ENCODE assay signal across 28 cellular contexts in the genomic region with DNA sequence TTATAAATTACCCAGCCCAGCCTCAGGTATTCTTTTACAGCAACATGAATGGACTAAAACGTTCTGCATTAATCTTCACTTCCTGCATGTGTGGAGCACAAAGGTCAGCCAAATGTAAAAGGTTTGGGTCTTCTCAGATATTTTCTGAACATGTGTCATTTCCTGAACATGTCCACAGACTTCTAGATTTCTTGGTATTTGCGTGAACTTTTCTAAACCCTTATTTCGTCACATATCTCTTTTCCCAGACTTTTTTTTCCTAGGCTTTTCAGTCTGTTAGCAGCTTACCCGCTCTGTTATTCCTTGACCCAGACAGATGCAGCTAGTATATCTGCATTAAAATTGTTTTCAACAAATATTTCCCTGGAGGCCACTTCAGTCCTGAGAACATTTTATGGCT. TPM values are rescaled to one million over a fixed set of nuclear protein-coding genes. Genes with fewer than 3 reads are reported as not detected.
DNase-seq lines count a peak whose midpoint lies in the region; ATAC-seq, FAIRE-seq and TF ChIP-seq lines count a peak whose summit lies in the region.
"Had no signal": no experiment of that assay in that cellular context is flagged by ENCODE, and none has a peak within 500 bp of the region (broad histone marks: within the 10 kb centered on the region; RNA-seq: fewer than 3 reads in every experiment).

No MANE protein-coding gene starts in this region.

- no peaks in the 10 kb centered on the region for H3K27me3 Mint-ChIP-seq in astrocyte (ENCODE audit: low read depth, unreplicated experiment)
- H3K27me3 Mint-ChIP-seq: CD4-positive, CD25-positive, alpha-beta regulatory T cell had no signal

- no peaks in the 10 kb centered on the region for H3K79me2 ChIP-seq in astrocyte (ENCODE audit: insufficient read depth, low read length)
- H3K79me2 ChIP-seq in hepatocyte = no peaks in the 10 kb centered on the region

- no peak for TF ChIP-seq CTCF in RWPE2 (IDR thresholded peaks at IDR 0.05; ENCODE audit: poor library complexity, severe bottlenecking)
- no peak for TF ChIP-seq CTCF in astrocyte (IDR thresholded peaks at IDR 0.05; ENCODE audit: insufficient read depth, low read depth, low read length)
- TF ChIP-seq CTCF in fibroblast of pulmonary artery (IDR thresholded peaks at IDR 0.05; ENCODE audit: low read length, missing control alignments) = no peak
- TF ChIP-seq CTCF in hepatocyte (IDR thresholded peaks at IDR 0.05; ENCODE audit: poor library complexity) = no peak

- no peaks in the 10 kb centered on the region for H3K4me1 Mint-ChIP-seq in astrocyte (ENCODE audit: low read depth, unreplicated experiment)
- H3K4me1 Mint-ChIP-seq: CD4-positive, CD25-positive, alpha-beta regulatory T cell had no signal

- H3K4me1 ChIP-seq in RWPE2 (ENCODE audit: insufficient read depth, poor library complexity, severe bottlenecking) (no peaks in the 10 kb centered on the region), astrocyte (ENCODE audit: insufficient read depth, low read length) (no peaks in the 10 kb centered on the region), hepatocyte (ENCODE audit: insufficient read depth) (no peaks in the 10 kb centered on the region)
- H3K4me1 ChIP-seq: SJCRH30 had no signal

- H3K36me3 Mint-ChIP-seq in astrocyte (ENCODE audit: low read depth, unreplicated experiment) = no peaks in the 10 kb centered on the region
- H3K36me3 Mint-ChIP-seq: CD4-positive, CD25-positive, alpha-beta regulatory T cell had no signal

- H2AFZ ChIP-seq in astrocyte (ENCODE audit: low read depth, low read length) (no peak overlapping the region), hepatocyte (no peak overlapping the region)

- H3K4me3 ChIP-seq in RWPE2 (ENCODE audit: severe bottlenecking) = no peak overlapping the region
- H3K4me3 ChIP-seq in astrocyte (ENCODE audit: insufficient read depth, low read depth, low read length) = no peak overlapping the region
- H3K4me3 ChIP-seq in fibroblast of pulmonary artery (replicated peaks; ENCODE audit: low read depth, low read length) = no peak overlapping the region
- no peak overlapping the region for H3K4me3 ChIP-seq in hepatocyte
- H3K4me3 ChIP-seq: K562, MG63, SJCRH30 had no signal

- WGBS in hepatocyte (ENCODE audit: low lambda C conversion rate, missing lambda C conversion rate) = 51% methylated on average over 4 of the region's 4 CpGs

- no peaks in the 10 kb centered on the region for H3K9me3 Mint-ChIP-seq in astrocyte (ENCODE audit: unreplicated experiment)

- no peaks in the 10 kb centered on the region for H3K27me3 ChIP-seq in RWPE2 (ENCODE audit: insufficient read depth, poor library complexity, severe bottlenecking)
- no peaks in the 10 kb centered on the region for H3K27me3 ChIP-seq in astrocyte (ENCODE audit: insufficient read depth, low read length)
- no peaks in the 10 kb centered on the region for H3K27me3 ChIP-seq in hepatocyte
- H3K27me3 ChIP-seq: MG63, SJCRH30 had no signal

- H3K9me3 ChIP-seq in RWPE2 (ENCODE audit: severe bottlenecking) (no peaks in the 10 kb centered on the region), astrocyte (ENCODE audit: insufficient read depth, low read depth, low read length) (no peaks in the 10 kb centered on the region), hepatocyte (ENCODE audit: low read depth) (no peaks in the 10 kb centered on the region)
- H3K9me3 ChIP-seq: MG63, SJCRH30 had no signal

- H4K20me1 ChIP-seq in astrocyte (ENCODE audit: insufficient read depth, low read length) (no peaks in the 10 kb centered on the region), hepatocyte (ENCODE audit: insufficient read depth, poor library complexity, severe bottlenecking) (no peaks in the 10 kb centered on the region)

- H3K36me3 ChIP-seq in RWPE2 (ENCODE audit: low read depth) = no peaks in the 10 kb centered on the region
- no peaks in the 10 kb centered on the region for H3K36me3 ChIP-seq in astrocyte (ENCODE audit: insufficient read depth, low read length)
- no peaks in the 10 kb centered on the region for H3K36me3 ChIP-seq in hepatocyte (replicated peaks; ENCODE audit: insufficient read depth, low read depth)
- H3K36me3 ChIP-seq: MG63, SJCRH30 had no signal

- H3K27ac ChIP-seq in RWPE2 (ENCODE audit: poor library complexity, severe bottlenecking) (no peak overlapping the region), astrocyte (ENCODE audit: low read depth, low read length) (no peak overlapping the region), hepatocyte (no peak overlapping the region)
- H3K27ac ChIP-seq: SJCRH30 had no signal

- no peak overlapping the region for H3K9ac ChIP-seq in astrocyte (ENCODE audit: low read length)

- FAIRE-seq in astrocyte (lab: Jason Lieb, UNC) = peak; percentile 74
- FAIRE-seq: HTR-8/SVneo, K562, RCC 7860 had no signal

- peak; percentile 23 for DNase-seq in HT1080 (ENCODE audit: low read depth)
- no peak for DNase-seq in RWPE2 (ENCODE audit: low spot score)
- no peak for DNase-seq in astrocyte (ENCODE audit: low read depth)
- peak; percentile 54 for DNase-seq in fibroblast of pulmonary artery (ENCODE audit: low read depth)
- DNase-seq in NCI-H1930 (lab: John Stamatoyannopoulos, UW) = no peak
- no peak for DNase-seq in hepatocyte (ENCODE audit: low spot score)
- DNase-seq: 8988T; ACHN; CD4-positive, CD25-positive, alpha-beta regulatory T cell; DMS153; DND-41; MG63; NCI-H1092 treated with DMSO at 0.1 percent for 48 hours; NCI-H1436; NCI-H187; NCI-H2171 treated with DMSO at 0.1 percent for 48 hours; NCI-H345; NCI-H510A treated with DMSO at 0.1 percent for 48 hours; NCI-H748 treated with DMSO at 0.1 percent for 48 hours; SJCRH30 had no signal

- no peak overlapping the region for H3K4me2 ChIP-seq in astrocyte (ENCODE audit: low read length)
- H3K4me2 ChIP-seq in hepatocyte = no peak overlapping the region

- H3K4me3 Mint-ChIP-seq in astrocyte (ENCODE audit: unreplicated experiment) = no peak overlapping the region
- H3K4me3 Mint-ChIP-seq: CD4-positive, CD25-positive, alpha-beta regulatory T cell had no signal

- H3K9me2 ChIP-seq in hepatocyte (replicated peaks; ENCODE audit: insufficient read depth) = no peaks in the 10 kb centered on the region

- H3K27ac Mint-ChIP-seq in astrocyte (ENCODE audit: unreplicated experiment) = no peak overlapping the region
- H3K27ac Mint-ChIP-seq: CD4-positive, CD25-positive, alpha-beta regulatory T cell had no signal

- ATAC-seq in RWPE2 (ENCODE audit: low read depth) (0 out of 3 replicates have a peak, but pooled peaks have one; percentile 31), HG02571 (IDR thresholded peaks at IDR 0.05; ENCODE audit: unreplicated experiment) (no peak), HG03442 (IDR thresholded peaks at IDR 0.05; ENCODE audit: unreplicated experiment) (no peak)
- ATAC-seq: HCT116, K562, Right ventricle myocardium inferior, SK-N-SH treated with all-trans-retinoic acid at 6 μM for 48 hours had no signal

RNA-seq across cellular contexts. Expression of gene USP51, which starts 57.3 kb away (rescaled TPM):
- total RNA-seq in HT1080 (2014; rRNA removed; shearing (Covaris generic)) = 0.57 and 0.58 TPM in 2 replicates
- polyA plus RNA-seq in HT1080 (2015; cell fraction: cytosol; rRNA removed) = 0.12 and 0.15 TPM in 2 replicates
- polyA plus RNA-seq in HT1080 (2015; cell fraction: nucleus; rRNA removed) = 0.23 and 0.28 TPM in 2 replicates
- 1.5 and 2.2 TPM in 2 replicates for total RNA-seq in astrocyte
- total RNA-seq in hepatocyte = 5.3 and 5.8 TPM in 2 replicates
- polyA plus RNA-seq in hepatocyte = 0.33 and 0.74 TPM in 2 replicates

Comparison
In these comparisons a context has a peak if more than half of its experiments do, and no peak if none do; other contexts are left out.
1. DNase-seq: peak in HT1080 (single experiment) and fibroblast of pulmonary artery (single experiment); none in RWPE2 (single experiment), astrocyte (single experiment), NCI-H1930 (0 of 2) and hepatocyte (single experiment).